18 cellular contexts compared by ENCODE assay signal in genomic region chr6:140284871-140285270, GRCh38.
A peak's percentile ranks its signal among the peaks of the same experiment; 100 is the strongest.
DNase-seq lines count a peak whose midpoint lies in the region; ATAC-seq, FAIRE-seq and TF ChIP-seq lines count a peak whose summit lies in the region.
"Had no signal": no experiment of that assay in that cellular context is flagged by ENCODE, and none has a peak within 500 bp of the region (broad histone marks: within the 10 kb centered on the region; RNA-seq: fewer than 3 reads in every experiment).

No MANE protein-coding gene starts in this region.

- no TSS peak for BruUV-seq in mammary epithelial cell (replicated peaks; lab: Mats Ljungman, UMichigan)

- H3K27me3 Mint-ChIP-seq in GM23338 (ENCODE audit: insufficient read depth, low read depth, poor library complexity), result no peaks in the 10 kb centered on the region
- H3K27me3 Mint-ChIP-seq: CD4-positive, CD25-positive, alpha-beta regulatory T cell had no signal

- no peak for TF ChIP-seq CTCF in GM23338 (conservative IDR thresholded peaks at IDR 0.05; ENCODE audit: low read depth in 2 of 2)
- no peak for TF ChIP-seq CTCF in H1 (IDR thresholded peaks at IDR 0.05; ENCODE audit: control extremely low read depth in 1 of 3, insufficient read depth in 1 of 3, low read depth in 1 of 3, low read length in 3 of 3)
- no peak for TF ChIP-seq CTCF in parathyroid adenoma (IDR thresholded peaks at IDR 0.05)
- no peak for TF ChIP-seq CTCF in mammary epithelial cell (conservative IDR thresholded peaks at IDR 0.05 in 1 of 2, IDR thresholded peaks at IDR 0.05 in 1 of 2; ENCODE audit: extremely low read depth in 1 of 2, insufficient read depth in 1 of 2, low read depth in 1 of 2, low read length in 2 of 2)
- no peak for TF ChIP-seq CTCF in left lung (IDR thresholded peaks at IDR 0.05)

- no peak overlapping the region for H4K5ac ChIP-seq in H1 (ENCODE audit: insufficient read length, low read depth, low read length)

- H3K9me3 Mint-ChIP-seq in GM23338, result no peaks in the 10 kb centered on the region; the same call in 2 of the 3 replicates

- H3K27ac ChIP-seq in GM23338 (ENCODE audit: low read depth), result no peak overlapping the region
- no peak overlapping the region for H3K27ac ChIP-seq in H1 (ENCODE audit: low read depth, low read length)
- H3K27ac ChIP-seq in parathyroid adenoma, result no peak overlapping the region
- H3K27ac ChIP-seq in mammary epithelial cell (ENCODE audit: insufficient read depth, low read depth, low read length), result no peak overlapping the region
- H3K27ac ChIP-seq in left lung, result no peak overlapping the region
- H3K27ac ChIP-seq: HL-60 had no signal

- H3K4me1 Mint-ChIP-seq in GM23338, result no peaks in the 10 kb centered on the region
- H3K4me1 Mint-ChIP-seq: CD4-positive, CD25-positive, alpha-beta regulatory T cell; CD8-positive, alpha-beta memory T cell had no signal

- H3K79me2 ChIP-seq in GM23338 (replicated peaks; ENCODE audit: insufficient read depth) (no peaks in the 10 kb centered on the region), H1 (ENCODE audit: control insufficient read depth in 1 of 2, insufficient read depth in 2 of 2, low read length in 2 of 2) (no peaks in the 10 kb centered on the region), parathyroid adenoma (no peaks in the 10 kb centered on the region), mammary epithelial cell (ENCODE audit: insufficient read depth, low read length) (no peaks in the 10 kb centered on the region)

- no peaks in the 10 kb centered on the region for H3K4me1 ChIP-seq in GM23338 (ENCODE audit: insufficient read depth)
- no peaks in the 10 kb centered on the region for H3K4me1 ChIP-seq in H1 (replicated peaks in 1 of 4; ENCODE audit: control insufficient read depth in 3 of 4, insufficient read depth in 4 of 4, low read length in 3 of 4)
- no peaks in the 10 kb centered on the region for H3K4me1 ChIP-seq in parathyroid adenoma
- H3K4me1 ChIP-seq in mammary epithelial cell (ENCODE audit: insufficient read depth, low read length), result no peaks in the 10 kb centered on the region
- no peaks in the 10 kb centered on the region for H3K4me1 ChIP-seq in left lung
- H3K4me1 ChIP-seq: BE2C had no signal

- H3K18ac ChIP-seq in H1 (ENCODE audit: extremely low read depth, low read length), result no peak overlapping the region

- H2AFZ ChIP-seq in GM23338 (0 out of 2 replicates have a peak overlapping the region, but pooled peaks have one; percentile 11), H1 (ENCODE audit: low read length) (peak overlapping the region; percentile 10; the same call in 1 of the 2 replicates), parathyroid adenoma (peak overlapping the region; percentile 16), mammary epithelial cell (ENCODE audit: low read depth, low read length) (no peak overlapping the region)

- no peak overlapping the region for H4K8ac ChIP-seq in H1 (ENCODE audit: extremely low read depth, insufficient read depth, low read length)

- POLR2A ChIA-PET in H1 (lab: Charles Lee; ENCODE audit: partially characterized antibody), result no interaction called here

- DNase-seq in GM23338 (ENCODE audit: low spot score) (no peak), H1 (ENCODE audit: low read depth in 1 of 2, low spot score in 2 of 2) (no peak), NCI-H2029 (lab: John Stamatoyannopoulos, UW) (no peak), mammary epithelial cell (no peak), left lung (no peak)
- DNase-seq: ACHN; BE2C; C1 segment of cervical spinal cord; CD4-positive, CD25-positive, alpha-beta regulatory T cell; CD8-positive, alpha-beta memory T cell; COR-L47; HCEC 1CT had no signal

- WGBS in H1 (ENCODE audit: extremely low coverage in 1 of 2, insufficient coverage in 1 of 2, insufficient read length in 1 of 2, insufficient replicate concordance in 2 of 2, low coverage in 1 of 2, low lambda C conversion rate in 2 of 2, missing lambda C conversion rate in 1 of 2), 2 experiments, result 93% methylated on average over 1 of the region's 1 CpG; no CpG with 5 or more reads in 1 of the 2 experiments
- WGBS in mammary epithelial cell (ENCODE audit: low coverage, missing lambda C conversion rate), result 80% methylated on average over 1 of the region's 1 CpG

- no peak overlapping the region for H3K23ac ChIP-seq in H1 (ENCODE audit: insufficient read length)

- H3K36me3 ChIP-seq in GM23338 (ENCODE audit: insufficient read depth) (no peaks in the 10 kb centered on the region), H1 (ENCODE audit: control insufficient read depth in 2 of 4, insufficient read depth in 4 of 4, low read length in 3 of 4) (no peaks in the 10 kb centered on the region), parathyroid adenoma (ENCODE audit: control insufficient read depth, insufficient read depth, low read length) (no peaks in the 10 kb centered on the region), mammary epithelial cell (ENCODE audit: insufficient read depth, low read length) (no peaks in the 10 kb centered on the region), left lung (no peaks in the 10 kb centered on the region)
- H3K36me3 ChIP-seq: BE2C had no signal

- no peak overlapping the region for H2BK5ac ChIP-seq in H1 (ENCODE audit: low read depth, low read length)

- intact Hi-C loops in mammary epithelial cell (cut with micrococcal nuclease), result no loop called here
- intact Hi-C loops in left lung (cut with DNase I), result no loop called here

- no peaks in the 10 kb centered on the region for H4K20me1 ChIP-seq in GM23338 (replicated peaks; ENCODE audit: insufficient read depth)
- H4K20me1 ChIP-seq in H1 (replicated peaks in 1 of 2; ENCODE audit: control insufficient read depth in 1 of 2, insufficient read depth in 2 of 2, low read length in 2 of 2), result no peaks in the 10 kb centered on the region
- H4K20me1 ChIP-seq in mammary epithelial cell (ENCODE audit: insufficient read depth, low read length), result no peaks in the 10 kb centered on the region

- H2BK15ac ChIP-seq in H1 (ENCODE audit: low read length), result no peak overlapping the region

- H3K4me2 ChIP-seq in GM23338 (no peak overlapping the region), H1 (ENCODE audit: insufficient read depth in 1 of 2, low read depth in 2 of 2, low read length in 2 of 2) (no peak overlapping the region), parathyroid adenoma (ENCODE audit: low read length) (no peak overlapping the region), mammary epithelial cell (ENCODE audit: insufficient read depth, low read depth, low read length) (no peak overlapping the region)

- H3K9me2 ChIP-seq in GM23338 (ENCODE audit: insufficient read depth), result no peaks in the 10 kb centered on the region

- in situ Hi-C loops in mammary epithelial cell (cut with MboI; ENCODE audit: low sequenced_read_pairs in 2 of 2), result no loop called here

- H2BK120ac ChIP-seq in H1 (replicated peaks; ENCODE audit: low read depth, low read length), result no peak overlapping the region

- no peaks in the 10 kb centered on the region for H3K9me3 ChIP-seq in H1 (ENCODE audit: insufficient read depth in 2 of 2, low read depth in 1 of 2, low read length in 1 of 2)
- no peaks in the 10 kb centered on the region for H3K9me3 ChIP-seq in parathyroid adenoma (ENCODE audit: control insufficient read depth, low read length)
- H3K9me3 ChIP-seq in mammary epithelial cell (replicated peaks; ENCODE audit: insufficient read depth, low read length), result no peaks in the 10 kb centered on the region
- no peaks in the 10 kb centered on the region for H3K9me3 ChIP-seq in left lung
- H3K9me3 ChIP-seq: BE2C had no signal

- H3K27ac Mint-ChIP-seq in GM23338, result no peak overlapping the region
- H3K27ac Mint-ChIP-seq: CD4-positive, CD25-positive, alpha-beta regulatory T cell; CD8-positive, alpha-beta memory T cell had no signal

- CTCF ChIA-PET in H1 (lab: Charles Lee; ENCODE audit: partially characterized antibody), result no interaction called here
- CTCF ChIA-PET in mammary epithelial cell (lab: Charles Lee; ENCODE audit: low non-redundant PET), result no interaction called here

- ATAC-seq in GM23338 (no peak), left lung (no peak), GM18505 (IDR thresholded peaks at IDR 0.05; ENCODE audit: unreplicated experiment) (no peak)

- no peaks in the 10 kb centered on the region for H3K36me3 Mint-ChIP-seq in GM23338 (ENCODE audit: low read depth)
- H3K36me3 Mint-ChIP-seq: CD4-positive, CD25-positive, alpha-beta regulatory T cell; CD8-positive, alpha-beta memory T cell had no signal

- H3K79me1 ChIP-seq in H1 (ENCODE audit: low read depth, low read length), result no peaks in the 10 kb centered on the region

- dilution Hi-C loops in mammary epithelial cell (cut with HindIII; ENCODE audit: low sequenced_read_pairs), result no loop called here

- H3K4ac ChIP-seq in H1 (replicated peaks; ENCODE audit: insufficient read length, low read depth, low read length), result no peak overlapping the region

- no peak for FAIRE-seq in H1 (lab: Jason Lieb, UNC)
- FAIRE-seq: GM12891, GM18507, H54 had no signal

- no peak overlapping the region for H2AK5ac ChIP-seq in H1 (ENCODE audit: low read depth, low read length)

- TF ChIP-seq POLR2A in H1 (IDR thresholded peaks at IDR 0.05; ENCODE audit: control extremely low read depth in 1 of 2, low read depth in 2 of 2, low read length in 2 of 2), result no peak
- TF ChIP-seq POLR2A in GM18505 (IDR thresholded peaks at IDR 0.05; ENCODE audit: borderline replicate concordance, extremely low read depth, insufficient read depth, insufficient read length), result no peak

- H3F3A ChIP-seq in GM23338 (replicated peaks; ENCODE audit: low read depth), result no peaks in the 10 kb centered on the region

- H3K27me3 ChIP-seq in GM23338 (ENCODE audit: insufficient read depth), result no peaks in the 10 kb centered on the region
- no peaks in the 10 kb centered on the region for H3K27me3 ChIP-seq in H1 (replicated peaks in 1 of 4; ENCODE audit: control insufficient read depth in 3 of 4, extremely low read depth in 1 of 4, insufficient read depth in 3 of 4, low read length in 3 of 4)
- H3K27me3 ChIP-seq in parathyroid adenoma (ENCODE audit: control insufficient read depth, insufficient read depth, low read length), result no peaks in the 10 kb centered on the region
- H3K27me3 ChIP-seq in mammary epithelial cell (ENCODE audit: insufficient read depth, low read length), result no peaks in the 10 kb centered on the region
- H3K27me3 ChIP-seq in left lung, result no peaks in the 10 kb centered on the region
- H3K27me3 ChIP-seq: BE2C had no signal

- H4K91ac ChIP-seq in H1 (replicated peaks; ENCODE audit: insufficient read length, low read length), result no peak overlapping the region

- no peak overlapping the region for H2BK20ac ChIP-seq in H1 (ENCODE audit: low read length)

- H3K14ac ChIP-seq in H1 (ENCODE audit: insufficient read length), result no peak overlapping the region

- H3K9ac ChIP-seq in H1 (replicated peaks in 1 of 4; ENCODE audit: extremely low read depth in 1 of 4, low read depth in 3 of 4, low read length in 3 of 4) (no peak overlapping the region), parathyroid adenoma (no peak overlapping the region), mammary epithelial cell (ENCODE audit: insufficient read depth, low read length) (no peak overlapping the region)

- no peaks in the 10 kb centered on the region for H3K23me2 ChIP-seq in H1 (ENCODE audit: low read depth, low read length)

- no peak overlapping the region for H3K56ac ChIP-seq in H1 (replicated peaks; ENCODE audit: insufficient read length, low read depth, low read length)

- no peak for TF ChIP-seq EP300 in H1 (IDR thresholded peaks at IDR 0.05; ENCODE audit: borderline replicate concordance in 1 of 2, low read depth in 2 of 2, low read length in 2 of 2)

- TF ChIP-seq RAD21 in H1 (IDR thresholded peaks at IDR 0.05 in 1 of 2, conservative IDR thresholded peaks at IDR 0.05 in 1 of 2; ENCODE audit: low read depth in 2 of 2, low read length in 2 of 2), result no peak

- H3K4me3 ChIP-seq in GM23338 (no peak overlapping the region), H1 (ENCODE audit: extremely low read depth in 1 of 4, insufficient read depth in 2 of 4, low read depth in 3 of 4, low read length in 4 of 4) (no peak overlapping the region), parathyroid adenoma (ENCODE audit: low read depth, low read length) (no peak overlapping the region), mammary epithelial cell (replicated peaks in 1 of 3; ENCODE audit: insufficient read depth in 1 of 3, low read depth in 2 of 3, low read length in 3 of 3) (no peak overlapping the region), left lung (no peak overlapping the region)

- no peak overlapping the region for H2BK12ac ChIP-seq in H1 (ENCODE audit: low read depth, low read length)

- H3K4me3 Mint-ChIP-seq in GM23338, result no peak overlapping the region
- H3K4me3 Mint-ChIP-seq: CD4-positive, CD25-positive, alpha-beta regulatory T cell; CD8-positive, alpha-beta memory T cell had no signal
